10 cellular contexts compared by ENCODE assay signal in genomic region chr5:15383469-15383868, GRCh38.
DNase-seq lines count a peak whose midpoint lies in the region; ATAC-seq and TF ChIP-seq lines count a peak whose summit lies in the region.
"Had no signal": no experiment of that assay in that cellular context is flagged by ENCODE, and none has a peak within 500 bp of the region (broad histone marks: within the 10 kb centered on the region; RNA-seq: fewer than 3 reads in every experiment).

No MANE protein-coding gene starts in this region.

- no peaks in the 10 kb centered on the region for H3K36me3 Mint-ChIP-seq in activated naive CD8-positive, alpha-beta T cell treated with anti-CD3 and anti-CD28 coated beads, Interleukin-2, amount 50 U/mL, for 24 hours (ENCODE audit: low read depth)
- no peaks in the 10 kb centered on the region for H3K36me3 Mint-ChIP-seq in stimulated activated memory B cell treated with anti-CD40 and anti-IgM and Interleukin-4, amounts not matched to agents 10 μg/mL and 1 μg/mL and 100 μg/mL, for 72 hours
- H3K36me3 Mint-ChIP-seq: activated naive CD8-positive, alpha-beta T cell had no signal

- DNase-seq in GM03348 (ENCODE audit: low spot score) = peak; percentile 33
- peak; percentile 45 for DNase-seq in NCI-H510A treated with DMSO at 0.1 percent for 48 hours (lab: John Stamatoyannopoulos, UW)
- no peak for DNase-seq in colonic mucosa
- peak; percentile 6 for DNase-seq in non-pigmented ciliary epithelial cell (ENCODE audit: low read depth)
- no peak for DNase-seq in activated naive CD4-positive, alpha-beta T cell treated with anti-CD3 and anti-CD28 coated beads, Interleukin-2, amount 50 U/mL, for 16 hours
- DNase-seq in activated CD4-positive, alpha-beta T cell treated with anti-CD3 and anti-CD28 coated beads for 1 hour = no peak
- no peak for DNase-seq in activated naive CD8-positive, alpha-beta T cell treated with anti-CD3 and anti-CD28 coated beads, Interleukin-2, amount 50 U/mL, for 24 hours

- no peaks in the 10 kb centered on the region for H3K9me3 Mint-ChIP-seq in activated naive CD8-positive, alpha-beta T cell treated with anti-CD3 and anti-CD28 coated beads, Interleukin-2, amount 50 U/mL, for 24 hours
- peaks cover 8% of the 10 kb centered on the region for H3K9me3 Mint-ChIP-seq in stimulated activated memory B cell treated with anti-CD40 and anti-IgM and Interleukin-4, amounts not matched to agents 10 μg/mL and 1 μg/mL and 100 μg/mL, for 72 hours

- H3K36me3 ChIP-seq in colonic mucosa = no peaks in the 10 kb centered on the region

- no peak overlapping the region for H3K9ac ChIP-seq in colonic mucosa (ENCODE audit: low read depth in 2 of 2, low read length in 2 of 2)

- H3K4me1 ChIP-seq in colonic mucosa = no peaks in the 10 kb centered on the region

- H3K4me1 Mint-ChIP-seq in activated naive CD8-positive, alpha-beta T cell treated with anti-CD3 and anti-CD28 coated beads, Interleukin-2, amount 50 U/mL, for 24 hours = no peaks in the 10 kb centered on the region
- no peaks in the 10 kb centered on the region for H3K4me1 Mint-ChIP-seq in stimulated activated memory B cell treated with anti-CD40 and anti-IgM and Interleukin-4, amounts not matched to agents 10 μg/mL and 1 μg/mL and 100 μg/mL, for 72 hours

- peak; percentile 15 for TF ChIP-seq CTCF in colonic mucosa (IDR thresholded peaks at IDR 0.05)

- H3K4me3 ChIP-seq in colonic mucosa = no peak overlapping the region
- H3K4me3 ChIP-seq: lung had no signal

- intact Hi-C loops in colonic mucosa (cut with DNase I) = no loop called here

- H3K27me3 Mint-ChIP-seq in activated naive CD8-positive, alpha-beta T cell treated with anti-CD3 and anti-CD28 coated beads, Interleukin-2, amount 50 U/mL, for 24 hours = no peaks in the 10 kb centered on the region
- H3K27me3 Mint-ChIP-seq in stimulated activated memory B cell treated with anti-CD40 and anti-IgM and Interleukin-4, amounts not matched to agents 10 μg/mL and 1 μg/mL and 100 μg/mL, for 72 hours = no peaks in the 10 kb centered on the region
- H3K27me3 Mint-ChIP-seq: activated naive CD8-positive, alpha-beta T cell had no signal

- ATAC-seq in activated naive CD8-positive, alpha-beta T cell treated with anti-CD3 and anti-CD28 coated beads, Interleukin-2, amount 50 U/mL, for 24 hours = no peak
- no peak for ATAC-seq in stimulated activated memory B cell treated with anti-CD40 and anti-IgM and Interleukin-4, amounts not matched to agents 10 μg/mL and 1 μg/mL and 100 μg/mL, for 72 hours

- H3K27me3 ChIP-seq in colonic mucosa = no peaks in the 10 kb centered on the region

- H3K4me3 Mint-ChIP-seq in activated naive CD8-positive, alpha-beta T cell treated with anti-CD3 and anti-CD28 coated beads, Interleukin-2, amount 50 U/mL, for 24 hours = no peak overlapping the region
- H3K4me3 Mint-ChIP-seq in stimulated activated memory B cell treated with anti-CD40 and anti-IgM and Interleukin-4, amounts not matched to agents 10 μg/mL and 1 μg/mL and 100 μg/mL, for 72 hours = no peak overlapping the region
- H3K4me3 Mint-ChIP-seq: activated naive CD8-positive, alpha-beta T cell had no signal

- no peak overlapping the region for H3K27ac Mint-ChIP-seq in activated naive CD8-positive, alpha-beta T cell treated with anti-CD3 and anti-CD28 coated beads, Interleukin-2, amount 50 U/mL, for 24 hours
- H3K27ac Mint-ChIP-seq in stimulated activated memory B cell treated with anti-CD40 and anti-IgM and Interleukin-4, amounts not matched to agents 10 μg/mL and 1 μg/mL and 100 μg/mL, for 72 hours = no peak overlapping the region
- H3K27ac Mint-ChIP-seq: activated naive CD8-positive, alpha-beta T cell had no signal

- no peak overlapping the region for H3K27ac ChIP-seq in colonic mucosa

- H3K9me3 ChIP-seq in colonic mucosa = no peaks in the 10 kb centered on the region

Comparison
In these comparisons a context has a peak if more than half of its experiments do, and no peak if none do; other contexts are left out.
1. DNase-seq: peak in GM03348 (single experiment), NCI-H510A treated with DMSO at 0.1 percent for 48 hours (single experiment) and non-pigmented ciliary epithelial cell (single experiment); none in colonic mucosa (single experiment), activated naive CD4-positive, alpha-beta T cell treated with anti-CD3 and anti-CD28 coated beads, Interleukin-2, amount 50 U/mL, for 16 hours (single experiment), activated CD4-positive, alpha-beta T cell treated with anti-CD3 and anti-CD28 coated beads for 1 hour (single experiment) and activated naive CD8-positive, alpha-beta T cell treated with anti-CD3 and anti-CD28 coated beads, Interleukin-2, amount 50 U/mL, for 24 hours (single experiment).